ENCODE assay signal across 14 cellular contexts in the genomic region with DNA sequence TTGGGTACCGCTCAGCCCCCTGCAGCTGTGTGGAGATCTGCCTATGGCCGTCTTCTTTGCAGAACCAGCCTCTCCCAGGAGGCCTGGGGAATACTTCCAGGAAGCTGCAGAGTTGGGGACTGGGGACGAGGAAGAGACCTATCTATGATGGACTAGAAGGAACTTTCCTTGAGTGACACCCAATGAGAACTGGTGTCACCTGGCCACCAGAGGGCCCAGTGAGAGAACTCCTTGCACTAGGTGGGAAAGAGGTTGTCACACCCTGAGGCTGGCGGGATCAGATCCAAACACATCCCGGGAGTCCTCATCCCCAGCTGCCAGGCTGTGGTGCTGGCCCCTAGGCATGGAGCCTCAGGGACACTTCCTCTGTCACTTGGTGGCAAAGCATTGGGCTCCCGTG. TPM values are rescaled to one million over a fixed set of nuclear protein-coding genes. Genes with fewer than 3 reads are reported as not detected.
DNase-seq lines count a peak whose midpoint lies in the region; ATAC-seq, FAIRE-seq and TF ChIP-seq lines count a peak whose summit lies in the region.
"Had no signal": no experiment of that assay in that cellular context is flagged by ENCODE, and none has a peak within 500 bp of the region (broad histone marks: within the 10 kb centered on the region; RNA-seq: fewer than 3 reads in every experiment).

No MANE protein-coding gene starts in this region.

- peaks cover 0 to 3% (median 1%) of the 10 kb centered on the region in 4 experiments; a peak in 3 of 7 replicates for H3K4me1 ChIP-seq in H1 (replicated peaks in 1 of 4; ENCODE audit: control insufficient read depth in 3 of 4, insufficient read depth in 4 of 4, low read length in 3 of 4)
- no peaks in the 10 kb centered on the region for H3K4me1 ChIP-seq in stomach
- H3K4me1 ChIP-seq: heart right ventricle had no signal

- H3K27me3 ChIP-seq in H1 (replicated peaks in 1 of 4; ENCODE audit: control insufficient read depth in 3 of 4, extremely low read depth in 1 of 4, insufficient read depth in 3 of 4, low read length in 3 of 4) = no peaks in the 10 kb centered on the region
- peaks cover 0 to 11% (median 3%) of the 10 kb centered on the region in 3 donors for H3K27me3 ChIP-seq in stomach

- H2AK5ac ChIP-seq in H1 (ENCODE audit: low read depth, low read length) = no peak overlapping the region

- no peak overlapping the region for H3K9ac ChIP-seq in H1 (replicated peaks in 1 of 4; ENCODE audit: extremely low read depth in 1 of 4, low read depth in 3 of 4, low read length in 3 of 4)

- H2BK15ac ChIP-seq in H1 (ENCODE audit: low read length) = no peak overlapping the region

- POLR2A ChIA-PET in H1 (lab: Charles Lee; ENCODE audit: partially characterized antibody) = interaction anchor here (1.4 kb wide), 1 partner anchor 35 kb away, joined by 3 read pairs; no protein-coding TSS in a partner anchor

- H2BK12ac ChIP-seq in H1 (ENCODE audit: low read depth, low read length) = no peak overlapping the region

- H3K9me3 ChIP-seq in H1 (ENCODE audit: insufficient read depth in 2 of 2, low read depth in 1 of 2, low read length in 1 of 2) (no peaks in the 10 kb centered on the region), stomach (no peaks in the 10 kb centered on the region)
- H3K9me3 ChIP-seq: heart right ventricle had no signal

- no peak overlapping the region for H2BK120ac ChIP-seq in H1 (replicated peaks; ENCODE audit: low read depth, low read length)

- H3K4me2 ChIP-seq in H1 (ENCODE audit: insufficient read depth in 1 of 2, low read depth in 2 of 2, low read length in 2 of 2) = no peak overlapping the region

- no peak overlapping the region for H4K8ac ChIP-seq in H1 (ENCODE audit: extremely low read depth, insufficient read depth, low read length)

- no peak overlapping the region for H3K56ac ChIP-seq in H1 (replicated peaks; ENCODE audit: insufficient read length, low read depth, low read length)

- H3K36me3 ChIP-seq in H1 (ENCODE audit: control insufficient read depth in 2 of 4, insufficient read depth in 4 of 4, low read length in 3 of 4) (no peaks in the 10 kb centered on the region), stomach (no peaks in the 10 kb centered on the region)
- H3K36me3 ChIP-seq: heart right ventricle had no signal

- peak; percentile 31 to 39; a peak in 3 of 4 replicates for TF ChIP-seq RAD21 in H1 (IDR thresholded peaks at IDR 0.05 in 1 of 2, conservative IDR thresholded peaks at IDR 0.05 in 1 of 2; ENCODE audit: low read depth in 2 of 2, low read length in 2 of 2)

- no peak overlapping the region for H3K23ac ChIP-seq in H1 (ENCODE audit: insufficient read length)

- H4K20me1 ChIP-seq in H1 (replicated peaks in 1 of 2; ENCODE audit: control insufficient read depth in 1 of 2, insufficient read depth in 2 of 2, low read length in 2 of 2) = no peaks in the 10 kb centered on the region

- no peak for FAIRE-seq in H1 (lab: Jason Lieb, UNC)
- FAIRE-seq: endometrium had no signal

- H3K79me2 ChIP-seq in H1 (ENCODE audit: control insufficient read depth in 1 of 2, insufficient read depth in 2 of 2, low read length in 2 of 2) = no peaks in the 10 kb centered on the region

- no peaks in the 10 kb centered on the region; the same call in 1 of the 2 replicates for H3K23me2 ChIP-seq in H1 (ENCODE audit: low read depth, low read length)

- no peak overlapping the region for H2AFZ ChIP-seq in H1 (ENCODE audit: low read length)

- no peak overlapping the region for H2BK5ac ChIP-seq in H1 (ENCODE audit: low read depth, low read length)

- H3K18ac ChIP-seq in H1 (ENCODE audit: extremely low read depth, low read length) = no peak overlapping the region

- TF ChIP-seq EP300 in H1 (IDR thresholded peaks at IDR 0.05; ENCODE audit: borderline replicate concordance in 1 of 2, low read depth in 2 of 2, low read length in 2 of 2) (no peak), stomach (IDR thresholded peaks at IDR 0.05) (no peak)

- ATAC-seq in GM21717 (IDR thresholded peaks at IDR 0.05; ENCODE audit: unreplicated experiment) (no peak), Right ventricle myocardium superior (ENCODE audit: poor library complexity) (no peak)
- ATAC-seq: activated T-cell treated with anti-CD3 and anti-CD28 coated beads, Interleukin-2, amount 50 U/mL, for 72 hours; heart right ventricle had no signal

- DNase-seq in NCI-H748 (lab: John Stamatoyannopoulos, UW; ENCODE audit: unreplicated experiment) = peak; percentile 25
- no peak for DNase-seq in NCI-H748 treated with DMSO at 0.1 percent for 48 hours (lab: John Stamatoyannopoulos, UW)
- no peak for DNase-seq in H1 (ENCODE audit: low read depth in 1 of 2, low spot score in 2 of 2)
- DNase-seq in stomach = peak; percentile 27
- no peak for DNase-seq in Right ventricle myocardium superior
- no peak for DNase-seq in central memory CD4-positive, alpha-beta T cell
- DNase-seq: activated CD4-positive, alpha-beta T cell treated with anti-CD3 and anti-CD28 coated beads for 1 hour; activated T-cell treated with anti-CD3 and anti-CD28 coated beads, Interleukin-2, amount 50 U/mL, for 72 hours; EL; heart right ventricle; stimulated activated CD4-positive, alpha-beta T cell treated with anti-CD3 and anti-CD28 coated beads, Interleukin-15, amount 100 ng/mL, for 24 hours had no signal

- no peak overlapping the region for H3K27ac ChIP-seq in H1 (ENCODE audit: low read depth, low read length)
- H3K27ac ChIP-seq in stomach = no peak overlapping the region
- H3K27ac ChIP-seq: heart right ventricle had no signal

- no peak overlapping the region for H4K5ac ChIP-seq in H1 (ENCODE audit: insufficient read length, low read depth, low read length)

- H3K4ac ChIP-seq in H1 (replicated peaks; ENCODE audit: insufficient read length, low read depth, low read length) = no peak overlapping the region

- TF ChIP-seq CTCF in LNCAP (IDR thresholded peaks at IDR 0.05) = peak; percentile 42; the same call in 1 of the 2 replicates
- TF ChIP-seq CTCF in H1 (IDR thresholded peaks at IDR 0.05; ENCODE audit: control extremely low read depth in 1 of 3, insufficient read depth in 1 of 3, low read depth in 1 of 3, low read length in 3 of 3) = peak; percentile 55 to 67 (median 63)
- TF ChIP-seq CTCF in stomach (IDR thresholded peaks at IDR 0.05) = no peak

- no peaks in the 10 kb centered on the region for H3K79me1 ChIP-seq in H1 (ENCODE audit: low read depth, low read length)

- CTCF ChIA-PET in H1 (lab: Charles Lee; ENCODE audit: partially characterized antibody) = interaction anchor here (0.7 to 2.0 kb wide), 5 partner anchors 9 to 46 kb away, joined by 3 to 9 read pairs (median 3); partner anchors contain the start of gene ZDHHC4

- H3K4me3 ChIP-seq in H1 (ENCODE audit: extremely low read depth in 1 of 4, insufficient read depth in 2 of 4, low read depth in 3 of 4, low read length in 4 of 4) (no peak overlapping the region), stomach (no peak overlapping the region)
- H3K4me3 ChIP-seq: heart right ventricle had no signal

- no peak for TF ChIP-seq POLR2A in H1 (IDR thresholded peaks at IDR 0.05; ENCODE audit: control extremely low read depth in 1 of 2, low read depth in 2 of 2, low read length in 2 of 2)
- TF ChIP-seq POLR2A in stomach (IDR thresholded peaks at IDR 0.05) = no peak

- no peak overlapping the region for H4K91ac ChIP-seq in H1 (replicated peaks; ENCODE audit: insufficient read length, low read length)

- H2BK20ac ChIP-seq in H1 (ENCODE audit: low read length) = no peak overlapping the region

- H3K14ac ChIP-seq in H1 (ENCODE audit: insufficient read length) = no peak overlapping the region

- WGBS in H1 (ENCODE audit: extremely low coverage in 1 of 2, insufficient coverage in 1 of 2, insufficient read length in 1 of 2, insufficient replicate concordance in 2 of 2, low coverage in 1 of 2, low lambda C conversion rate in 2 of 2, missing lambda C conversion rate in 1 of 2), 2 experiments = 79% methylated on average over 6 of the region's 6 CpGs; no CpG with 5 or more reads in 1 of the 2 experiments
- WGBS in stomach, 5 donors = 46 to 69% (median 50%) methylated on average over 5 to 6 of the region's 6 CpGs

- intact Hi-C loops in stomach (cut with DNase I; ENCODE audit: low total_unique reads) = no loop called here
- intact Hi-C loops in Right ventricle myocardium superior (cut with DNase I) = no loop called here

RNA-seq across cellular contexts. Expression of gene GRID2IP, which starts 4.9 kb away (rescaled TPM):
- 1.0 and 1.3 TPM in 2 replicates for total RNA-seq in H1 (2021; fragmentation: NEBNext Ultra II Directional; extraction: Animal tissue kit (Norgen Biotek cat#: 25700))
- polyA plus RNA-seq in H1 (2011; rRNA removed) (0.80 and 1.5 TPM in 2 replicates), stomach (under 1 TPM in 2 of 3 donors, not detected in 1; 0.23 to 0.25 TPM)
- 1.2 TPM for polyA plus RNA-seq in H1 (2011; cell fraction: cytosol; rRNA removed)
- 4.7 TPM for polyA plus RNA-seq in H1 (2011; cell fraction: nucleus; rRNA removed)
- polyA plus RNA-seq in H1 (2012, experiment 1 of 2) = 0.54 to 1.5 TPM (median 0.94 TPM) in 4 replicates
- 0.38 TPM for polyA plus RNA-seq in H1 (2012, experiment 2 of 2)
- polyA plus RNA-seq in H1 (2013, experiment 1 of 2) = 0.67 TPM
- polyA plus RNA-seq in H1 (2013, experiment 2 of 2) = 0.64 TPM
- 1.0 and 1.7 TPM in 2 replicates for polyA minus RNA-seq in H1 (2011; rRNA and poly(A)+ RNA removed)
- polyA minus RNA-seq in H1 (2011; cell fraction: cytosol; rRNA and poly(A)+ RNA removed) = 2.3 TPM
- 4.9 TPM for polyA minus RNA-seq in H1 (2011; cell fraction: nucleus; rRNA and poly(A)+ RNA removed)
- total RNA-seq in stomach (under 1 TPM in 1 of 5 donors, not detected in 4; 0.37 TPM), Right ventricle myocardium superior (not detected)

RNA-seq across cellular contexts. Expression of gene ZDHHC4, which starts 21.1 kb away (rescaled TPM):
- 50.2 and 50.8 TPM in 2 replicates for total RNA-seq in H1 (2021; fragmentation: NEBNext Ultra II Directional; extraction: Animal tissue kit (Norgen Biotek cat#: 25700))
- 171 and 174 TPM in 2 replicates for polyA plus RNA-seq in H1 (2011; rRNA removed)
- 99.9 TPM for polyA plus RNA-seq in H1 (2011; cell fraction: cytosol; rRNA removed)
- 88.3 TPM for polyA plus RNA-seq in H1 (2011; cell fraction: nucleus; rRNA removed)
- polyA plus RNA-seq in H1 (2012, experiment 1 of 2) = 49.5 to 61.1 TPM (median 51.8 TPM) in 4 replicates
- polyA plus RNA-seq in H1 (2012, experiment 2 of 2) = 83.8 TPM
- 58.5 TPM for polyA plus RNA-seq in H1 (2013, experiment 1 of 2)
- polyA plus RNA-seq in H1 (2013, experiment 2 of 2) = 61.2 TPM
- 155 TPM in 2 replicates for polyA minus RNA-seq in H1 (2011; rRNA and poly(A)+ RNA removed)
- polyA minus RNA-seq in H1 (2011; cell fraction: cytosol; rRNA and poly(A)+ RNA removed) = 28.9 TPM
- 50.4 TPM for polyA minus RNA-seq in H1 (2011; cell fraction: nucleus; rRNA and poly(A)+ RNA removed)
- 10 to 100 TPM in 3 of 5 donors, 1 to 10 TPM in 2; 4.1 to 78.4 (median 22.8) TPM for total RNA-seq in stomach
- 10 to 100 TPM; 41.4 to 49.7 (median 46.4) TPM for polyA plus RNA-seq in stomach
- total RNA-seq in Right ventricle myocardium superior = 40.8 TPM

RNA-seq across cellular contexts. Expression of gene INTS15, which starts 33.6 kb away (rescaled TPM):
- total RNA-seq in H1 (2021; fragmentation: NEBNext Ultra II Directional; extraction: Animal tissue kit (Norgen Biotek cat#: 25700)) = 25.7 and 26.1 TPM in 2 replicates
- 23.0 and 37.3 TPM in 2 replicates for polyA plus RNA-seq in H1 (2011; rRNA removed)
- polyA plus RNA-seq in H1 (2011; cell fraction: cytosol; rRNA removed) = 21.9 TPM
- 30.1 TPM for polyA plus RNA-seq in H1 (2011; cell fraction: nucleus; rRNA removed)
- polyA plus RNA-seq in H1 (2012, experiment 1 of 2) = 18.8 to 22.4 TPM (median 19.7 TPM) in 4 replicates
- polyA plus RNA-seq in H1 (2012, experiment 2 of 2) = 26.1 TPM
- 18.3 TPM for polyA plus RNA-seq in H1 (2013, experiment 1 of 2)
- 18.0 TPM for polyA plus RNA-seq in H1 (2013, experiment 2 of 2)
- 12.6 and 15.0 TPM in 2 replicates for polyA minus RNA-seq in H1 (2011; rRNA and poly(A)+ RNA removed)
- 18.3 TPM for polyA minus RNA-seq in H1 (2011; cell fraction: cytosol; rRNA and poly(A)+ RNA removed)
- polyA minus RNA-seq in H1 (2011; cell fraction: nucleus; rRNA and poly(A)+ RNA removed) = 12.6 TPM
- 100 to 1,000 TPM in 1 of 5 donors, 10 to 100 TPM in 4; 12.7 to 203 (median 40.3) TPM for total RNA-seq in stomach
- polyA plus RNA-seq in stomach = 10 to 100 TPM in 2 of 3 donors, 1 to 10 TPM in 1; 9.3 to 11.5 (median 10.7) TPM
- total RNA-seq in Right ventricle myocardium superior = 15.6 TPM

RNA-seq across cellular contexts. Expression of gene ZNF853, which starts 59.2 kb away (rescaled TPM):
- 5.5 and 5.7 TPM in 2 replicates for total RNA-seq in H1 (2021; fragmentation: NEBNext Ultra II Directional; extraction: Animal tissue kit (Norgen Biotek cat#: 25700))
- 4.3 and 4.4 TPM in 2 replicates for polyA plus RNA-seq in H1 (2011; rRNA removed)
- polyA plus RNA-seq in H1 (2011; cell fraction: cytosol; rRNA removed) = 5.4 TPM
- polyA plus RNA-seq in H1 (2011; cell fraction: nucleus; rRNA removed) = 6.3 TPM
- 2.0 to 4.2 TPM (median 3.2 TPM) in 4 replicates for polyA plus RNA-seq in H1 (2012, experiment 1 of 2)
- 2.2 TPM for polyA plus RNA-seq in H1 (2012, experiment 2 of 2)
- 4.1 TPM for polyA plus RNA-seq in H1 (2013, experiment 1 of 2)
- polyA plus RNA-seq in H1 (2013, experiment 2 of 2) = 4.0 TPM
- polyA minus RNA-seq in H1 (2011; rRNA and poly(A)+ RNA removed) = 9.9 and 11.6 TPM in 2 replicates
- 6.5 TPM for polyA minus RNA-seq in H1 (2011; cell fraction: cytosol; rRNA and poly(A)+ RNA removed)
- 5.6 TPM for polyA minus RNA-seq in H1 (2011; cell fraction: nucleus; rRNA and poly(A)+ RNA removed)
- total RNA-seq in stomach = 10 to 100 TPM in 2 of 5 donors, 1 to 10 TPM in 3; 3.8 to 30.9 (median 8.6) TPM
- polyA plus RNA-seq in stomach = 1 to 10 TPM; 1.6 to 2.6 (median 2.0) TPM
- total RNA-seq in Right ventricle myocardium superior = 10.7 TPM

Comparison
In these comparisons a context has a peak if more than half of its experiments do, and no peak if none do; other contexts are left out.
1. DNase-seq: peak in NCI-H748 (single experiment) and stomach (single experiment); none in NCI-H748 treated with DMSO at 0.1 percent for 48 hours (single experiment), H1 (0 of 2), Right ventricle myocardium superior (single experiment) and central memory CD4-positive, alpha-beta T cell (single experiment).
2. CTCF ChIP-seq: peak in LNCAP (single experiment) and H1 (3 of 3); none in stomach (0 of 7).